ENCODE assay signal across 12 cellular contexts in the genomic region with DNA sequence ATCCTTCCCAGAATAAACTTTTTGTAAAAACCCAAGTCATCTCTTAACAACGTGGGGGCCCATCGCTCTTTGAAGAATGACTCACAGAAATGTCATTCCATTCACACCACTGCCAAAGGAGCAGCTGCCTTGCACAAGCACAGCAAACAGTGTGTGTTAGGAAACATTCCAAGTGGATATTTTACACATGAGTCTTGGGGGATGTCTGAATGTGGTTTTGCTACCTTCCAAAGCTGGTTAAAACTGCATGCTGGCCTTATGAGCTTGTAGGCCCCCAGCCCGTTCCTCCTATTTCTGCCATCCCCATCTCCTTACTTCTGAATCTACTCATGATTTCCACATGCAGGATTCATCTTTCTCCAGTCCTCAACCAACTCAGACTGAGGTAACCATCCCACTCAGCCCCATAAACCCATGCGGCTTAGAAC.
DNase-seq lines count a peak whose midpoint lies in the region; ATAC-seq, FAIRE-seq and TF ChIP-seq lines count a peak whose summit lies in the region.
"Had no signal": no experiment of that assay in that cellular context is flagged by ENCODE, and none has a peak within 500 bp of the region (broad histone marks: within the 10 kb centered on the region; RNA-seq: fewer than 3 reads in every experiment).

No MANE protein-coding gene starts in this region.

- H4K91ac ChIP-seq in mesenchymal stem cell (ENCODE audit: low read length): no peak overlapping the region

- no peak overlapping the region for H2AK5ac ChIP-seq in mesenchymal stem cell (ENCODE audit: low read length, severe bottlenecking)

- no peak overlapping the region for H3K4me3 ChIP-seq in brain microvascular endothelial cell (ENCODE audit: low read depth, low read length)
- H3K4me3 ChIP-seq in mesenchymal stem cell (ENCODE audit: insufficient read depth in 1 of 2, low read depth in 1 of 2, low read length in 2 of 2): no peak overlapping the region
- no peak overlapping the region for H3K4me3 ChIP-seq in kidney (ENCODE audit: low read length in 2 of 2)
- H3K4me3 ChIP-seq: skin epidermis had no signal

- no peak for FAIRE-seq in kidney (lab: Jason Lieb, UNC)

- DNase-seq in AG08395 (ENCODE audit: low spot score) (peak; percentile 87), HS-5 (ENCODE audit: low read depth) (peak; percentile 92), brain microvascular endothelial cell (peak; percentile 91), mesenchymal stem cell (peak; percentile 83), cerebellar cortex (ENCODE audit: low spot score) (no peak), kidney (no peak)
- no peak for DNase-seq in activated CD8-positive, alpha-beta memory T cell treated with anti-CD3 and anti-CD28 coated beads, Interleukin-2, amount 50 U/mL, for 4 hours
- DNase-seq: activated T-cell treated with anti-CD3 and anti-CD28 coated beads for 4 hours; CD4-positive, alpha-beta T cell; central memory CD4-positive, alpha-beta T cell had no signal

- H3K36me3 ChIP-seq in brain microvascular endothelial cell (replicated peaks) (no peaks in the 10 kb centered on the region), mesenchymal stem cell (ENCODE audit: control insufficient read depth in 1 of 2, insufficient read depth in 2 of 2, low read depth in 1 of 2, low read length in 2 of 2) (no peaks in the 10 kb centered on the region), kidney (ENCODE audit: control insufficient read depth in 1 of 2, insufficient read depth in 2 of 2, low read length in 2 of 2) (no peaks in the 10 kb centered on the region)

- intact Hi-C loops in kidney (cut with DNase I): no loop called here

- in situ Hi-C loops in brain microvascular endothelial cell (cut with HindIII; ENCODE audit: low pct_ligation_motif_present, low sequenced_read_pairs): no loop called here

- no peaks in the 10 kb centered on the region for H3K79me1 ChIP-seq in mesenchymal stem cell (replicated peaks; ENCODE audit: low read length, poor library complexity, severe bottlenecking)

- no peak overlapping the region for H2AFZ ChIP-seq in mesenchymal stem cell (ENCODE audit: low read depth, low read length)

- H3K4me1 ChIP-seq in mesenchymal stem cell (ENCODE audit: control insufficient read depth, insufficient read depth, low read depth, low read length) (peaks cover 1% of the 10 kb centered on the region), kidney (ENCODE audit: control insufficient read depth in 1 of 2, insufficient read depth in 1 of 2, low read depth in 1 of 2, low read length in 2 of 2) (no peaks in the 10 kb centered on the region)

- TF ChIP-seq CTCF in brain microvascular endothelial cell (IDR thresholded peaks at IDR 0.05; ENCODE audit: low read depth, low read length, missing control alignments): no peak
- no peak for TF ChIP-seq CTCF in kidney (IDR thresholded peaks at IDR 0.05; ENCODE audit: borderline replicate concordance, extremely low read depth, insufficient read depth)

- no peak overlapping the region for H3K23ac ChIP-seq in mesenchymal stem cell (ENCODE audit: low read length in 2 of 2)

- ATAC-seq in HG02884 (IDR thresholded peaks at IDR 0.05; ENCODE audit: unreplicated experiment): no peak

- H3K4me2 ChIP-seq in mesenchymal stem cell (ENCODE audit: low read length, poor library complexity, severe bottlenecking): peak overlapping the region; percentile 0

- H4K8ac ChIP-seq in mesenchymal stem cell (ENCODE audit: low read length): no peak overlapping the region

- H3K18ac ChIP-seq in mesenchymal stem cell (ENCODE audit: low read depth in 1 of 2, low read length in 2 of 2): peak overlapping the region in 1 of 2 experiments; percentile 21

- H3K4ac ChIP-seq in mesenchymal stem cell (ENCODE audit: low read depth in 1 of 2, low read length in 2 of 2): no peak overlapping the region

- no peak overlapping the region for H2BK12ac ChIP-seq in mesenchymal stem cell (ENCODE audit: low read length in 2 of 2)

- no peaks in the 10 kb centered on the region for H3K9me3 ChIP-seq in mesenchymal stem cell (ENCODE audit: control insufficient read depth, low read length)
- no peaks in the 10 kb centered on the region for H3K9me3 ChIP-seq in kidney (ENCODE audit: control insufficient read depth in 1 of 2, low read length in 2 of 2)

- WGBS in mesenchymal stem cell: 20% methylated on average over 4 of the region's 4 CpGs

- H2BK15ac ChIP-seq in mesenchymal stem cell (ENCODE audit: low read depth, poor library complexity, severe bottlenecking): peak overlapping the region; percentile 69

- H3K9ac ChIP-seq in mesenchymal stem cell (ENCODE audit: low read length) (peak overlapping the region; percentile 86), kidney (ENCODE audit: low read length in 2 of 2) (no peak overlapping the region)

- no peak overlapping the region for H2BK120ac ChIP-seq in mesenchymal stem cell (ENCODE audit: low read depth, low read length)

- H3K27me3 ChIP-seq in brain microvascular endothelial cell (replicated peaks): no peaks in the 10 kb centered on the region
- H3K27me3 ChIP-seq in mesenchymal stem cell (ENCODE audit: control insufficient read depth in 1 of 2, insufficient read depth in 1 of 2, low read length in 2 of 2): no peaks in the 10 kb centered on the region

- no peak overlapping the region for H2BK5ac ChIP-seq in mesenchymal stem cell (ENCODE audit: low read depth, low read length, poor library complexity, severe bottlenecking)

- H3K27ac ChIP-seq in brain microvascular endothelial cell (peak overlapping the region; percentile 3), mesenchymal stem cell (ENCODE audit: low read length, poor library complexity, severe bottlenecking) (peak overlapping the region; percentile 86), kidney (ENCODE audit: low read depth in 2 of 2, low read length in 2 of 2) (no peak overlapping the region)

- H3K14ac ChIP-seq in mesenchymal stem cell (ENCODE audit: low read length in 2 of 2): no peak overlapping the region

Comparison
In these comparisons a context has a peak if more than half of its experiments do, and no peak if none do; other contexts are left out.
1. DNase-seq: peak in AG08395 (single experiment), HS-5 (single experiment), brain microvascular endothelial cell (single experiment) and mesenchymal stem cell (single experiment); none in cerebellar cortex (single experiment), activated CD8-positive, alpha-beta memory T cell treated with anti-CD3 and anti-CD28 coated beads, Interleukin-2, amount 50 U/mL, for 4 hours (single experiment) and kidney (single experiment).
2. H3K27ac ChIP-seq: peak in brain microvascular endothelial cell (single experiment) and mesenchymal stem cell (single experiment); none in kidney (0 of 2).